In the genomic region with DNA sequence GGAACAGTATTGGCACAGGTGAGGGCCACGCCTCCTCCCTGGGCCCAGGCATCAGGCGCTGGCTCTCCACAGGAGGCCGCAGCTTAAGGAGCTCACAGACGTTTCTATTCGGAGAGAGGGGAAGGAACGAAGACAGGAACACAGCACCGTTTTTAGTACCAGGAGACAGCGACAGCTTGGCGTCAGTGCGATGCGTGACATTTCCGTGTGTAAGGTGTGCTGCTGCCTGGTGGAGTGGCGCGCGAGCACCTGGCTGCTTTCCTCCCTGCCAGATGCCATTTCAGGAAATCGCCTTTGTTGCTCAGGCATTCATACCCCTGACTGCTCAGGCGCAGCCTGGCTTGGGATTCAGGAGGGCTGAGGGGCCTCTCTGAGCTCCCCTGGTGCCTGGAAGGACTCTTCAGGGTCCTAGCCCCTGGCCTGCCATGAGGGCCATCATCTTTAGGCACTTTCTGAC, we compare ENCODE assay signal across 16 cellular contexts.
DNase-seq lines count a peak whose midpoint lies in the region; TF ChIP-seq lines count a peak whose summit lies in the region.
"Had no signal": no experiment of that assay in that cellular context is flagged by ENCODE, and none has a peak within 500 bp of the region (broad histone marks: within the 10 kb centered on the region; RNA-seq: fewer than 3 reads in every experiment).

No MANE protein-coding gene starts in this region.

- no peak overlapping the region for H3K4me3 ChIP-seq in thyroid gland (replicated peaks in 1 of 3)
- H3K4me3 ChIP-seq: thoracic aorta had no signal

- DNase-seq in NCI-H1694 treated with DMSO at 0.1 percent for 48 hours (lab: John Stamatoyannopoulos, UW) (peak; percentile 7), NCI-H1694 (lab: John Stamatoyannopoulos, UW) (no peak), NCI-H345 treated with DMSO at 0.1 percent for 48 hours (lab: John Stamatoyannopoulos, UW; ENCODE audit: unreplicated experiment) (peak; percentile 81), iPS DF 19.7 (ENCODE audit: low read depth, low spot score) (peak; percentile 17), thyroid gland (peak; percentile 85 to 87), hepatic stellate cell (ENCODE audit: low spot score) (no peak), mesothelial cell of epicardium (ENCODE audit: low spot score in 2 of 2, unreplicated experiment in 2 of 2) (no peak), RKO (ENCODE audit: low spot score) (no peak)
- DNase-seq: 8988T; activated naive CD4-positive, alpha-beta T cell treated with anti-CD3 and anti-CD28 coated beads for 36 hours; head of caudate nucleus; NCI-H226; Right ventricle myocardium superior had no signal

- no peak overlapping the region for H3K27ac Mint-ChIP-seq in mesothelial cell of epicardium
- H3K27ac Mint-ChIP-seq: activated naive CD4-positive, alpha-beta T cell treated with anti-CD3 and anti-CD28 coated beads for 36 hours had no signal

- peak in 1 of 2 donors; percentile 31 for TF ChIP-seq POLR2A in thyroid gland (IDR thresholded peaks at IDR 0.05)

- no peak overlapping the region for H3K4me3 Mint-ChIP-seq in mesothelial cell of epicardium
- H3K4me3 Mint-ChIP-seq: activated naive CD4-positive, alpha-beta T cell treated with anti-CD3 and anti-CD28 coated beads for 36 hours; IgD-negative memory B cell had no signal

- no peaks in the 10 kb centered on the region for H3K4me1 Mint-ChIP-seq in mesothelial cell of epicardium

- peaks cover 27 to 48% of the 10 kb centered on the region in 2 donors for H3K4me1 ChIP-seq in thyroid gland

- no peaks in the 10 kb centered on the region for H3K36me3 ChIP-seq in thyroid gland
- H3K36me3 ChIP-seq: thoracic aorta had no signal

- peak overlapping the region; percentile 72 to 79 (median 76) for H3K27ac ChIP-seq in thyroid gland
- H3K27ac ChIP-seq: parathyroid adenoma, thoracic aorta had no signal

- H3K27me3 ChIP-seq in thyroid gland: no peaks in the 10 kb centered on the region

- intact Hi-C loops in thyroid gland (cut with DNase I): no loop called here

- no peak for TF ChIP-seq CTCF in thyroid gland (IDR thresholded peaks at IDR 0.05)
- no peak for TF ChIP-seq CTCF in mesothelial cell of epicardium (IDR thresholded peaks at IDR 0.05; ENCODE audit: unreplicated experiment)

- WGBS in thyroid gland, 2 donors: 37 to 48% methylated on average over 10 to 13 of the region's 17 CpGs

- H3K27me3 Mint-ChIP-seq in mesothelial cell of epicardium (ENCODE audit: low read depth): no peaks in the 10 kb centered on the region
- H3K27me3 Mint-ChIP-seq: IgD-negative memory B cell had no signal

- peaks cover under 1% of the 10 kb centered on the region for H3K9me3 Mint-ChIP-seq in mesothelial cell of epicardium
- H3K9me3 Mint-ChIP-seq: IgD-negative memory B cell had no signal

- no peaks in the 10 kb centered on the region for H3K9me3 ChIP-seq in thyroid gland
- H3K9me3 ChIP-seq: thoracic aorta had no signal

- peaks cover under 1% of the 10 kb centered on the region for H3K36me3 Mint-ChIP-seq in mesothelial cell of epicardium

Comparison
In these comparisons a context has a peak if more than half of its experiments do, and no peak if none do; other contexts are left out.
1. DNase-seq: peak in NCI-H1694 treated with DMSO at 0.1 percent for 48 hours (single experiment), NCI-H345 treated with DMSO at 0.1 percent for 48 hours (single experiment), iPS DF 19.7 (single experiment) and thyroid gland (2 of 2); none in NCI-H1694 (single experiment), hepatic stellate cell (single experiment), mesothelial cell of epicardium (0 of 2) and RKO (single experiment).